17 cellular contexts compared by ENCODE assay signal in genomic region chr14:75649773-75650172, GRCh38. TPM values are rescaled to one million over a fixed set of nuclear protein-coding genes. Genes with fewer than 3 reads are reported as not detected.
DNase-seq lines count a peak whose midpoint lies in the region; ATAC-seq, FAIRE-seq and TF ChIP-seq lines count a peak whose summit lies in the region.
"Had no signal": no experiment of that assay in that cellular context is flagged by ENCODE, and none has a peak within 500 bp of the region (broad histone marks: within the 10 kb centered on the region; RNA-seq: fewer than 3 reads in every experiment).

No MANE protein-coding gene starts in this region.

- H3K27ac ChIP-seq in GM12878 (ENCODE audit: control insufficient read depth, insufficient read depth) (no peak overlapping the region), lower lobe of right lung (peak overlapping the region; percentile 38), gastrocnemius medialis (peak overlapping the region; percentile 79 to 88 (median 83))
- H3K27ac ChIP-seq: Peyer's patch had no signal

- POLR2A ChIA-PET in GM12878 (lab: Charles Lee): interaction anchor here (0.7 to 1.8 kb wide), 3 partner anchors 8 to 72 kb away, joined by 3 to 9 read pairs (median 6); partner anchors contain the start of genes ERG28 and TTLL5

- SMC1A ChIA-PET in GM12878 (lab: Charles Lee; ENCODE audit: uncharacterized antibody, unreplicated experiment): interaction anchor here (0.6 to 12.4 kb wide), 8 partner anchors 11 to 354 kb away, joined by 3 to 375 read pairs (median 4); partner anchors contain the start of genes BATF, ERG28, FLVCR2 and TTLL5

- no peak for ATAC-seq in GM12878
- no peak for ATAC-seq in lower lobe of right lung
- ATAC-seq in gastrocnemius medialis: no peak
- ATAC-seq in GM18861 (IDR thresholded peaks at IDR 0.05; ENCODE audit: unreplicated experiment): no peak
- ATAC-seq: CD8-positive, alpha-beta T cell had no signal

- 100% methylated on average over 1 of the region's 1 CpG for WGBS in GM12878 (ENCODE audit: insufficient coverage, insufficient replicate concordance, low lambda C conversion rate, missing lambda C conversion rate)

- CTCF ChIA-PET in GM12878 (lab: Yijun Ruan, JAX): interaction anchor here (1.2 to 13.0 kb wide), 5 partner anchors 8 to 87 kb away, joined by 3 to 578 read pairs (median 5); partner anchors contain the start of gene FLVCR2

- no peaks in the 10 kb centered on the region for H3K79me2 ChIP-seq in GM12878 (ENCODE audit: control insufficient read depth, insufficient read depth, low read length)

- TF ChIP-seq CTCF in HFFc6 (IDR thresholded peaks at IDR 0.05) (no peak), GM12878 (IDR thresholded peaks at IDR 0.05 in 2 of 3, conservative IDR thresholded peaks at IDR 0.05 in 1 of 3; ENCODE audit: control insufficient read depth in 2 of 3, extremely low read depth in 1 of 3, insufficient read depth in 1 of 3, low read depth in 3 of 3, low read length in 3 of 3) (no peak), lower lobe of right lung (IDR thresholded peaks at IDR 0.05) (no peak), gastrocnemius medialis (IDR thresholded peaks at IDR 0.05 in 4 of 5, conservative IDR thresholded peaks at IDR 0.05 in 1 of 5) (no peak)

- H3K4me1 Mint-ChIP-seq in HFFc6 (ENCODE audit: low read depth): peaks cover 47% of the 10 kb centered on the region

- RAD21 ChIA-PET in GM12878 (lab: Charles Lee; ENCODE audit: unreplicated experiment): interaction anchor here (1.0 to 13.7 kb wide), 2 partner anchors 72 to 339 kb away, joined by 3 to 320 read pairs; partner anchors contain the start of gene FLVCR2

- intact Hi-C loops in GM12878 (cut with micrococcal nuclease; ENCODE audit: unreplicated experiment): loop anchor here (10.0 kb wide), 1 partner anchor 515 kb away; no protein-coding TSS in a partner anchor
- intact Hi-C loops in lower lobe of right lung (cut with DNase I): loop anchor here (5.0 kb wide), 1 partner anchor 72 kb away; the partner anchor contains the start of gene FLVCR2
- intact Hi-C loops in gastrocnemius medialis (cut with DNase I; ENCODE audit: low total_unique reads): loop anchor here (5.0 to 10.0 kb wide), 2 partner anchors 225 to 397 kb away; partner anchors contain the start of gene JDP2

- H3K27me3 ChIP-seq in GM12878 (replicated peaks in 1 of 2; ENCODE audit: control insufficient read depth in 2 of 2, insufficient read depth in 2 of 2, low read length in 1 of 2): no peaks in the 10 kb centered on the region
- no peaks in the 10 kb centered on the region for H3K27me3 ChIP-seq in lower lobe of right lung (ENCODE audit: low read depth)
- H3K27me3 ChIP-seq in gastrocnemius medialis: no peaks in the 10 kb centered on the region
- H3K27me3 ChIP-seq: Peyer's patch had no signal

- DNase-seq in HFFc6: no peak
- DNase-seq in GM12878 (ENCODE audit: low read depth, low spot score): no peak
- no peak for DNase-seq in lower lobe of right lung
- DNase-seq in gastrocnemius medialis: no peak
- no peak for DNase-seq in activated gamma-delta T cell treated with Interleukin-2 at 50 U/mL for 16 hours
- DNase-seq in foreskin melanocyte: no peak
- DNase-seq: CD8-positive, alpha-beta T cell; Karpas-422; NCI-H1105 treated with DMSO at 0.1 percent for 48 hours; NCI-H187 treated with DMSO at 0.1 percent for 48 hours; NCI-H2171; NCI-H510A; NCI-H82; Peyer's patch; Right ventricle myocardium superior had no signal

- FAIRE-seq in GM12878 (lab: Jason Lieb, UNC): peak; percentile 56
- FAIRE-seq: H54 had no signal

- H3K27me3 Mint-ChIP-seq in HFFc6 (ENCODE audit: insufficient read depth): no peaks in the 10 kb centered on the region; the same call in 1 of the 2 replicates

- H3K36me3 ChIP-seq in GM12878 (ENCODE audit: control insufficient read depth in 2 of 2, insufficient read depth in 2 of 2, low read length in 1 of 2) (peaks cover 5 to 18% of the 10 kb centered on the region in 2 experiments), lower lobe of right lung (peaks cover 72% of the 10 kb centered on the region), gastrocnemius medialis (peaks cover 0 to 27% of the 10 kb centered on the region in 2 donors)

- TF ChIP-seq RAD21 in GM12878 (IDR thresholded peaks at IDR 0.05; ENCODE audit: insufficient read depth, low read depth, low read length): no peak

- no peaks in the 10 kb centered on the region for H3K9me3 Mint-ChIP-seq in HFFc6
- H3K9me3 Mint-ChIP-seq: CD8-positive, alpha-beta T cell had no signal

- no peak overlapping the region for H3K4me2 ChIP-seq in GM12878 (ENCODE audit: control insufficient read depth, insufficient read depth)

- no peaks in the 10 kb centered on the region for H4K20me1 ChIP-seq in GM12878 (ENCODE audit: control insufficient read depth, insufficient read depth)

- in situ Hi-C loops in GM12878 (cut with MboI): loop anchor here (5.0 to 10.0 kb wide), 2 partner anchors 72 to 525 kb away; partner anchors contain the start of genes FLVCR2 and NEK9
- in situ Hi-C loops in gastrocnemius medialis (cut with MboI; ENCODE audit: low sequenced_read_pairs in 4 of 4): loop anchor here (5.0 kb wide), 1 partner anchor 72 kb away; the partner anchor contains the start of gene FLVCR2 (in 4 of the 4)

- peaks cover 16% of the 10 kb centered on the region for H3K36me3 Mint-ChIP-seq in HFFc6 (ENCODE audit: low read depth)

- TF ChIP-seq POLR2A in GM12878 (IDR thresholded peaks at IDR 0.05; ENCODE audit: low read depth, low read length): no peak
- no peak for TF ChIP-seq POLR2A in gastrocnemius medialis (IDR thresholded peaks at IDR 0.05)

- H3K4me1 ChIP-seq in GM12878 (ENCODE audit: control insufficient read depth, insufficient read depth, low read length) (no peaks in the 10 kb centered on the region), lower lobe of right lung (peaks cover 15% of the 10 kb centered on the region), gastrocnemius medialis (peaks cover 31 to 39% of the 10 kb centered on the region in 2 donors)

- H2AFZ ChIP-seq in GM12878 (ENCODE audit: control insufficient read depth, low read depth, low read length): no peak overlapping the region

- no TSS peak for BruUV-seq in GM12878 (replicated peaks; lab: Mats Ljungman, UMichigan)

- H3K9me3 ChIP-seq in GM12878 (replicated peaks; ENCODE audit: control insufficient read depth, insufficient read depth, low read length) (no peaks in the 10 kb centered on the region), lower lobe of right lung (no peaks in the 10 kb centered on the region), gastrocnemius medialis (no peaks in the 10 kb centered on the region)
- H3K9me3 ChIP-seq: Peyer's patch had no signal

- no peak overlapping the region for H3K4me3 ChIP-seq in GM12878
- H3K4me3 ChIP-seq in lower lobe of right lung: no peak overlapping the region
- H3K4me3 ChIP-seq in gastrocnemius medialis: no peak overlapping the region
- H3K4me3 ChIP-seq: Peyer's patch had no signal

- H3K4me3 Mint-ChIP-seq in HFFc6: no peak overlapping the region
- H3K4me3 Mint-ChIP-seq: CD8-positive, alpha-beta T cell had no signal

- no peak overlapping the region for H3K9ac ChIP-seq in GM12878 (ENCODE audit: control insufficient read depth, insufficient read depth, low read length)

- H3K27ac Mint-ChIP-seq in HFFc6: peak overlapping the region; percentile 72
- H3K27ac Mint-ChIP-seq: CD8-positive, alpha-beta T cell had no signal

- no peak for TF ChIP-seq EP300 in GM12878 (IDR thresholded peaks at IDR 0.05; ENCODE audit: borderline replicate concordance in 1 of 2, control insufficient read depth in 1 of 2, low read depth in 2 of 2, low read length in 2 of 2)

RNA-seq across cellular contexts. Expression of gene ERG28, which starts 10.9 kb away (rescaled TPM):
- 10 to 100 TPM; 14.1 to 18.2 (median 15.6) TPM for total RNA-seq in HFFc6 (2021; fragmentation: NEBNext Ultra II Directional; extraction: Animal tissue kit (Norgen Biotek cat#: 25700))
- 10.6 and 12.6 TPM in 2 replicates for total RNA-seq in GM12878 (2013; cell fraction: nucleolus; rRNA removed)
- 14.6 and 15.2 TPM in 2 replicates for total RNA-seq in GM12878 (2014; rRNA removed)
- total RNA-seq in GM12878 (2014; rRNA removed; fragmentation: Illumina TruSeq; extraction: Trizol): 19.1 and 21.0 TPM in 2 replicates
- total RNA-seq in GM12878 (2021): 28.0 and 28.5 TPM in 2 replicates
- 22.0 TPM for polyA plus RNA-seq in GM12878 (2011; ENCODE audit: low read depth)
- 47.8 and 48.1 TPM in 2 replicates for polyA plus RNA-seq in GM12878 (2011; rRNA removed)
- 41.1 and 41.2 TPM in 2 replicates for polyA plus RNA-seq in GM12878 (2011; cell fraction: cytosol; rRNA removed)
- 10.9 and 13.6 TPM in 2 replicates for polyA plus RNA-seq in GM12878 (2011; cell fraction: nucleus; rRNA removed)
- polyA plus RNA-seq in GM12878 (2012): 20.1 and 25.5 TPM in 2 replicates
- 48.0 and 59.2 TPM in 2 replicates for polyA plus RNA-seq in GM12878 (2014; fragmentation: Illumina TruSeq; extraction: Trizol)
- 10 to 100 TPM; 52.6 to 67.0 TPM for polyA plus RNA-seq in GM12878 (2014; fragmentation: Nextera tagmentation; extraction: Ambion mirVana)
- polyA plus RNA-seq in GM12878 (2014; rRNA removed): 33.9 and 37.0 TPM in 2 replicates
- polyA plus RNA-seq in GM12878 (2016; fragmentation: Nextera tagmentation; extraction: Ambion mirVana): 10 to 100 TPM; 61.8 to 62.2 TPM
- 18.9 and 27.4 TPM in 2 replicates for polyA minus RNA-seq in GM12878 (2011; rRNA and poly(A)+ RNA removed)
- polyA minus RNA-seq in GM12878 (2011; cell fraction: cytosol; rRNA and poly(A)+ RNA removed): 5.7 and 6.2 TPM in 2 replicates
- polyA minus RNA-seq in GM12878 (2011; cell fraction: nucleus; rRNA and poly(A)+ RNA removed): 7.7 and 11.6 TPM in 2 replicates
- total RNA-seq in lower lobe of right lung: 30.2 TPM
- total RNA-seq in gastrocnemius medialis: 1 to 10 TPM; 3.7 to 6.4 (median 4.7) TPM

RNA-seq across cellular contexts. Expression of gene TTLL5, which starts 11.3 kb away (rescaled TPM):
- total RNA-seq in HFFc6 (2021; fragmentation: NEBNext Ultra II Directional; extraction: Animal tissue kit (Norgen Biotek cat#: 25700)): 10 to 100 TPM; 22.0 to 28.9 (median 25.0) TPM
- total RNA-seq in GM12878 (2013; cell fraction: nucleolus; rRNA removed): 111 and 138 TPM in 2 replicates
- total RNA-seq in GM12878 (2014; rRNA removed) (12.8 and 13.4 TPM in 2 replicates), GM12878 (2014; rRNA removed; fragmentation: Illumina TruSeq; extraction: Trizol) (14.2 and 15.4 TPM in 2 replicates), GM12878 (2021) (17.4 and 21.4 TPM in 2 replicates), lower lobe of right lung (32.6 TPM), gastrocnemius medialis (10 to 100 TPM in 3 of 4 donors, 1 to 10 TPM in 1; 9.1 to 36.0 (median 16.4) TPM)
- polyA plus RNA-seq in GM12878 (2011; ENCODE audit: low read depth): 6.0 TPM
- polyA plus RNA-seq in GM12878 (2011; rRNA removed) (12.8 and 13.9 TPM in 2 replicates), GM12878 (2014; fragmentation: Illumina TruSeq; extraction: Trizol) (13.6 and 16.4 TPM in 2 replicates), GM12878 (2014; fragmentation: Nextera tagmentation; extraction: Ambion mirVana) (1 to 10 TPM; 3.2 to 5.2 TPM), GM12878 (2014; rRNA removed) (10.6 and 12.3 TPM in 2 replicates), GM12878 (2016; fragmentation: Nextera tagmentation; extraction: Ambion mirVana) (10 to 100 TPM; 20.3 to 25.9 TPM)
- polyA plus RNA-seq in GM12878 (2011; cell fraction: cytosol; rRNA removed): 11.9 and 13.5 TPM in 2 replicates
- polyA plus RNA-seq in GM12878 (2011; cell fraction: nucleus; rRNA removed): 13.1 and 13.2 TPM in 2 replicates
- polyA plus RNA-seq in GM12878 (2012): 11.2 and 14.6 TPM in 2 replicates
- 35.3 and 65.5 TPM in 2 replicates for polyA minus RNA-seq in GM12878 (2011; rRNA and poly(A)+ RNA removed)
- 6.4 and 7.6 TPM in 2 replicates for polyA minus RNA-seq in GM12878 (2011; cell fraction: cytosol; rRNA and poly(A)+ RNA removed)
- 42.2 and 62.7 TPM in 2 replicates for polyA minus RNA-seq in GM12878 (2011; cell fraction: nucleus; rRNA and poly(A)+ RNA removed)
